In the genomic region with DNA sequence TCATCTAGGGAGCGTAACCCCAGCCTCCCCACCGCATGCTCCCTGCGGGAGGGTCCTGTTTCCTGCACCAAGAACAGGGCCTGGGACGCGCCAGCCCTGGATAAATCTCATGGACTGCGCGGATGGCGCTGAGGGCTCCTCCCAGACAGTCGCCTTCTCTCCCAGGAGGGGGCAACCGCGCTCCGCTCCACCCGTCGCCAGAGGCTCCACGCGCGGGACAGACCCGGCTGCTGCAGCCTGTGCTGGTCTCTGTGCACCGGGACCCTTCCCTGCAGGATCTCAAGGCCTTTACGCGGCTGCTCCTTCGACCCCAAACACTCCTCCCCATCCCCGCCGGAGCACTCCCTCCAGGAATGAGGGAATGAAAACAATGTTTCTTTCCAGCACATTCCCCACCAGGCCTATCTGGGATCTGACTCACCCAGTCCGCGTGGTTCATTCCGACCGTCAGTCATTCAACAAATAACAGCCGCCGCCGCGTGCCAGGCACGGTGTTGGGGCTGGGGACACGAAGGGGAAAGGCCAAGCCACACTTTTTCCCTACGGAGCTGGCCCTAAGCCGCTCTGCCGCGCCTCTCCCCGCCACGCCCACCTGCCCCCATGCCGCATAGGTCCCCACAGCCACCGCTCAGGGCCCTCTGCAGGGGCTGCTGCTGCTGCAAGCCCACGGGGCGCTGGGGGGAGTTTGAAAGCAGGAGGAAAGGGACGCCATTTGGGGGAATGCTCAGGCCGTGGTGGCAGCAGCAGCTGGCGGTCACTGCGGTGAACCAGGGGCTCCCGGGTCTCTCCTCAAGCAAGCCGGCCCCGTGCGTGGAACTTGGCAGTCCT, we compare ENCODE assay signal across 8 cellular contexts. TPM values are rescaled to one million over a fixed set of nuclear protein-coding genes. Genes with fewer than 3 reads are reported as not detected.
A peak's percentile ranks its signal among the peaks of the same experiment; 100 is the strongest.
DNase-seq lines count a peak whose midpoint lies in the region; ATAC-seq and TF ChIP-seq lines count a peak whose summit lies in the region.

No MANE protein-coding gene starts in this region.

- H3K18ac ChIP-seq in IMR-90 (ENCODE audit: low read depth, low read length): no peak overlapping the region

- BruUV-seq in A673 (replicated peaks; lab: Mats Ljungman, UMichigan) (no TSS peak), IMR-90 (replicated peaks; lab: Mats Ljungman, UMichigan) (no TSS peak)

- no peak overlapping the region for H3K9ac ChIP-seq in IMR-90 (ENCODE audit: low read depth, low read length)

- H2BK20ac ChIP-seq in IMR-90 (ENCODE audit: low read depth, low read length): 0 out of 2 replicates have a peak overlapping the region, but pooled peaks have one; percentile 12

- H3K4me2 ChIP-seq in IMR-90 (ENCODE audit: low read depth, low read length): no peak overlapping the region

- WGBS in IMR-90 (ENCODE audit: extremely low coverage in 2 of 2, insufficient read length in 1 of 2), 2 experiments: 26% methylated on average over 9 of the region's 52 CpGs; no CpG with 5 or more reads in 1 of the 2 experiments

- H4K8ac ChIP-seq in IMR-90 (ENCODE audit: low read depth in 2 of 2, low read length in 2 of 2): no peak overlapping the region

- ATAC-seq in IMR-90 (ENCODE audit: low read depth) (peak; percentile 73), naive B cell (ENCODE audit: low read depth in 2 of 2) (no peak)
- ATAC-seq in activated T-helper 17 cell treated with anti-CD3 and anti-CD28 coated beads, Interleukin-2, amount 50 U/mL, for 72 hours (replicated peaks): no peak

- no peaks in the 10 kb centered on the region for H3K79me1 ChIP-seq in IMR-90 (ENCODE audit: low read depth in 1 of 2, low read length in 2 of 2)

- H4K91ac ChIP-seq in IMR-90 (ENCODE audit: insufficient read depth, low read depth, low read length): no peak overlapping the region

- DNase-seq in A673 (ENCODE audit: low spot score) (no peak), IMR-90 (peak; percentile 62), fibroblast of villous mesenchyme (ENCODE audit: low read depth) (peak; percentile 69), naive B cell (no peak), G401 (ENCODE audit: low spot score) (no peak), SIG-M5 (lab: John Stamatoyannopoulos, UW) (no peak), cerebellar cortex (ENCODE audit: low spot score) (no peak)

- no peak overlapping the region for H2BK5ac ChIP-seq in IMR-90 (ENCODE audit: low read depth, low read length, poor library complexity, severe bottlenecking)

- peak overlapping the region in 7 of 8 donors; percentile 0 to 84 (median 59) for H3K4me3 Mint-ChIP-seq in naive B cell
- no peak overlapping the region for H3K4me3 Mint-ChIP-seq in activated T-helper 17 cell treated with anti-CD3 and anti-CD28 coated beads, Interleukin-2, amount 50 U/mL, for 72 hours

- H4K20me1 ChIP-seq in IMR-90 (ENCODE audit: insufficient read depth, low read length): no peaks in the 10 kb centered on the region; the same call in 1 of the 2 replicates

- no peaks in the 10 kb centered on the region for H3K27me3 ChIP-seq in A673 (replicated peaks; ENCODE audit: insufficient read depth, low read depth, low read length, poor library complexity)
- peaks cover 42% of the 10 kb centered on the region for H3K27me3 ChIP-seq in IMR-90 (ENCODE audit: control insufficient read depth, insufficient read depth, low read length)

- no peak overlapping the region for H3K56ac ChIP-seq in IMR-90 (ENCODE audit: extremely low read depth, insufficient read depth, low read length)

- TF ChIP-seq RAD21 in IMR-90 (IDR thresholded peaks at IDR 0.05; ENCODE audit: low read length): no peak

- H3K27ac ChIP-seq in A673 (ENCODE audit: low read depth, low read length, poor library complexity, severe bottlenecking): no peak overlapping the region
- H3K27ac ChIP-seq in IMR-90 (ENCODE audit: insufficient read depth, low read length): no peak overlapping the region

- no peak overlapping the region for H3K4me3 ChIP-seq in A673 (ENCODE audit: low read depth, low read length, poor library complexity, severe bottlenecking)
- no peak overlapping the region for H3K4me3 ChIP-seq in IMR-90 (ENCODE audit: insufficient read depth, low read depth, low read length)
- no peak overlapping the region for H3K4me3 ChIP-seq in fibroblast of villous mesenchyme (ENCODE audit: low read depth, low read length)

- no peak overlapping the region for H2BK15ac ChIP-seq in IMR-90 (ENCODE audit: low read depth, low read length)

- CTCF ChIA-PET in A673 (lab: Charles Lee): interaction anchor here (0.6 to 2.3 kb wide), 4 partner anchors 24 to 209 kb away, joined by 4 to 14 read pairs (median 4); no protein-coding TSS in a partner anchor
- CTCF ChIA-PET in IMR-90 (lab: Yijun Ruan, JAX): interaction anchor here (0.5 to 1.3 kb wide), 2 partner anchors 75 to 94 kb away, joined by 4 to 5 read pairs; no protein-coding TSS in a partner anchor

- H3K36me3 ChIP-seq in A673 (ENCODE audit: insufficient read depth, low read length, poor library complexity, severe bottlenecking): no peaks in the 10 kb centered on the region
- no peaks in the 10 kb centered on the region for H3K36me3 ChIP-seq in IMR-90 (ENCODE audit: control insufficient read depth, insufficient read depth, low read length)

- no peak overlapping the region for H3K23ac ChIP-seq in IMR-90 (ENCODE audit: low read depth, low read length)

- H3K4me1 ChIP-seq in A673 (ENCODE audit: insufficient read depth, low read length, poor library complexity, severe bottlenecking) (no peaks in the 10 kb centered on the region), IMR-90 (ENCODE audit: control insufficient read depth, insufficient read depth, low read length) (no peaks in the 10 kb centered on the region)

- POLR2A ChIA-PET in A673 (lab: Charles Lee; ENCODE audit: low non-redundant PET): no interaction called here
- POLR2A ChIA-PET in IMR-90 (lab: Charles Lee; ENCODE audit: unreplicated experiment): no interaction called here

- intact Hi-C loops in A673 (cut with micrococcal nuclease; ENCODE audit: unreplicated experiment) (loop anchor here (10.0 kb wide), 1 partner anchor 205 kb away; no protein-coding TSS in a partner anchor), IMR-90 (cut with micrococcal nuclease) (loop anchor here (2.0 kb wide), 1 partner anchor 23 kb away; no protein-coding TSS in a partner anchor)

- no peak overlapping the region for H2BK120ac ChIP-seq in IMR-90 (ENCODE audit: low read depth, low read length)

- peaks cover 71 to 89% (median 85%) of the 10 kb centered on the region in 3 donors for H3K27me3 Mint-ChIP-seq in naive B cell
- peaks cover 53% of the 10 kb centered on the region for H3K27me3 Mint-ChIP-seq in activated T-helper 17 cell treated with anti-CD3 and anti-CD28 coated beads, Interleukin-2, amount 50 U/mL, for 72 hours

- no peak for TF ChIP-seq POLR2A in IMR-90 (IDR thresholded peaks at IDR 0.05; ENCODE audit: low read depth, low read length)

- no peaks in the 10 kb centered on the region for H3K9me3 ChIP-seq in A673 (ENCODE audit: low read depth, low read length, poor library complexity, severe bottlenecking)
- no peaks in the 10 kb centered on the region for H3K9me3 ChIP-seq in IMR-90 (ENCODE audit: control insufficient read depth, insufficient read depth, low read length)

- H3K27ac Mint-ChIP-seq in naive B cell: peak overlapping the region in 4 of 6 donors; percentile 11 to 74 (median 57)
- no peak overlapping the region for H3K27ac Mint-ChIP-seq in activated T-helper 17 cell treated with anti-CD3 and anti-CD28 coated beads, Interleukin-2, amount 50 U/mL, for 72 hours

- peaks cover 28 to 56% (median 53%) of the 10 kb centered on the region in 3 donors for H3K4me1 Mint-ChIP-seq in naive B cell
- peaks cover 6% of the 10 kb centered on the region for H3K4me1 Mint-ChIP-seq in activated T-helper 17 cell treated with anti-CD3 and anti-CD28 coated beads, Interleukin-2, amount 50 U/mL, for 72 hours

- H2AK9ac ChIP-seq in IMR-90 (replicated peaks; ENCODE audit: low read depth, low read length, poor library complexity): peak overlapping the region; percentile 81

- H2AK5ac ChIP-seq in IMR-90 (ENCODE audit: low read depth, low read length): no peak overlapping the region

- H3K36me3 Mint-ChIP-seq in naive B cell: peaks cover 0 to 17% of the 10 kb centered on the region in 2 donors
- H3K36me3 Mint-ChIP-seq in activated T-helper 17 cell treated with anti-CD3 and anti-CD28 coated beads, Interleukin-2, amount 50 U/mL, for 72 hours (ENCODE audit: low read depth): peaks cover 6% of the 10 kb centered on the region

- TF ChIP-seq CTCF in A673 (conservative IDR thresholded peaks at IDR 0.05; ENCODE audit: low read depth, low read length) (peak; percentile 33; the same call in 1 of the 2 replicates), IMR-90 (conservative IDR thresholded peaks at IDR 0.05; ENCODE audit: low read depth, low read length) (no peak; the same call in 1 of the 2 replicates), fibroblast of villous mesenchyme (IDR thresholded peaks at IDR 0.05; ENCODE audit: insufficient read depth, low read depth, low read length) (peak; percentile 47)

- H3K9me3 Mint-ChIP-seq in naive B cell: peaks cover 0 to 9% (median 5%) of the 10 kb centered on the region in 7 donors
- H3K9me3 Mint-ChIP-seq in activated T-helper 17 cell treated with anti-CD3 and anti-CD28 coated beads, Interleukin-2, amount 50 U/mL, for 72 hours: no peaks in the 10 kb centered on the region

- in situ Hi-C loops in IMR-90 (cut with MboI; ENCODE audit: low sequenced_read_pairs): loop anchor here (5.0 to 10.0 kb wide), 2 partner anchors 87 to 205 kb away; no protein-coding TSS in a partner anchor
- in situ Hi-C loops in G401 (cut with HindIII; ENCODE audit: low sequenced_read_pairs): no loop called here

- no peak overlapping the region for H4K5ac ChIP-seq in IMR-90 (ENCODE audit: low read depth, low read length)

- dilution Hi-C loops in IMR-90 (cut with HindIII; ENCODE audit: low sequenced_read_pairs, unreplicated experiment): no loop called here

- H3K9me1 ChIP-seq in IMR-90 (ENCODE audit: insufficient read depth, low read length): no peaks in the 10 kb centered on the region

- peak overlapping the region; percentile 84 for H2AFZ ChIP-seq in IMR-90 (replicated peaks; ENCODE audit: low read length, poor library complexity)

- H3K4ac ChIP-seq in IMR-90 (ENCODE audit: low read depth, low read length): no peak overlapping the region; the same call in 1 of the 2 replicates

- H3K14ac ChIP-seq in IMR-90 (replicated peaks; ENCODE audit: low read depth, low read length): no peak overlapping the region

RNA-seq across cellular contexts. Expression of a gene that starts 6.0 kb away (rescaled TPM):
- total RNA-seq in A673 (2021) (0.75 and 0.81 TPM in 2 replicates), IMR-90 (2012; rRNA removed) (under 0.01 and 0.18 TPM in 2 replicates), fibroblast of villous mesenchyme (0.32 and 0.43 TPM in 2 replicates)
- polyA plus RNA-seq in IMR-90 (2012; rRNA removed) (0.11 and 0.12 TPM in 2 replicates), naive B cell (ENCODE audit: low read depth in 6 of 6) (1 to 10 TPM in 1 of 6 donors, under 1 TPM in 3, not detected in 2; 0.05 to 1.3 (median 0.12) TPM)
- 0.22 and 0.24 TPM in 2 replicates for polyA plus RNA-seq in IMR-90 (2012; cell fraction: cytosol; rRNA removed)
- 0.10 and 0.12 TPM in 2 replicates for polyA plus RNA-seq in IMR-90 (2012; cell fraction: nucleus; rRNA removed; ENCODE audit: low replicate concordance)
- total RNA-seq in G401 (2014; rRNA removed; shearing (Covaris generic)): not detected in 2 replicates
- under 1 TPM in 1 of 2 donors, not detected in 1; 0.08 TPM for total RNA-seq in activated T-helper 17 cell treated with anti-CD3 and anti-CD28 coated beads, Interleukin-2, amount 50 U/mL, for 72 hours

RNA-seq across cellular contexts. Expression of a gene that starts 18.3 kb away (rescaled TPM):
- total RNA-seq in A673 (2021): 12.8 and 15.9 TPM in 2 replicates
- total RNA-seq in IMR-90 (2012; rRNA removed): 0.83 and 0.90 TPM in 2 replicates
- polyA plus RNA-seq in IMR-90 (2012; rRNA removed): 0.73 and 0.77 TPM in 2 replicates
- polyA plus RNA-seq in IMR-90 (2012; cell fraction: cytosol; rRNA removed): 1.5 and 2.5 TPM in 2 replicates
- 0.46 and 0.81 TPM in 2 replicates for polyA plus RNA-seq in IMR-90 (2012; cell fraction: nucleus; rRNA removed; ENCODE audit: low replicate concordance)
- total RNA-seq in fibroblast of villous mesenchyme: 0.97 and 9.9 TPM in 2 replicates
- not detected for polyA plus RNA-seq in naive B cell (ENCODE audit: low read depth in 6 of 6)
- total RNA-seq in G401 (2014; rRNA removed; shearing (Covaris generic)): 40.3 and 40.5 TPM in 2 replicates
- total RNA-seq in activated T-helper 17 cell treated with anti-CD3 and anti-CD28 coated beads, Interleukin-2, amount 50 U/mL, for 72 hours: not detected

Comparison
In these comparisons a context has a peak if more than half of its experiments do, and no peak if none do; other contexts are left out.
1. DNase-seq: peak in IMR-90 (single experiment) and fibroblast of villous mesenchyme (single experiment); none in A673 (single experiment), naive B cell (single experiment), G401 (single experiment), SIG-M5 (single experiment) and cerebellar cortex (single experiment).